ENCODE assay signal across 10 cellular contexts in the genomic region with DNA sequence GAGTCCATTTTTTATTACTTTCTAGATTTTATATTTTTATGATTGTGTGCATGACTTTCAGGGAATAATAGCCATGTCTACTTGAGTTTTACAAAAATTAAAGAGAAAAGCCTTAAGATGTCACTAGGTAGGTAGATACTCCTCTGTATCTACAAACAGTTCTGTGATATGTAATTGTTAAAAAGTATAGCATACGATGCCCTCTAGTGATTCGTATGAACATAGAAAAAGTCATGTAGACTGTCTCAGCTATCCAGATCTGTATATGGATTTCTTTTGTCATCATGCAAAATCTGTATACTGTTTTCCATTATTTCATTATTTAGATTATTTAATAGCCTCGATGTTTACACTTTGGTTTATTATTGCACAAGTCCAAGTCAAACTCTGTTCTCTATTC.
DNase-seq lines count a peak whose midpoint lies in the region; ATAC-seq and TF ChIP-seq lines count a peak whose summit lies in the region.
"Had no signal": no experiment of that assay in that cellular context is flagged by ENCODE, and none has a peak within 500 bp of the region (broad histone marks: within the 10 kb centered on the region; RNA-seq: fewer than 3 reads in every experiment).

No MANE protein-coding gene starts in this region.

- no peak overlapping the region for H2BK120ac ChIP-seq in mesendoderm (ENCODE audit: low read depth, low read length)

- no peak overlapping the region for H2AFZ ChIP-seq in MM.1S (ENCODE audit: low read length)

- H2AK5ac ChIP-seq in mesendoderm (ENCODE audit: low read length) = no peak overlapping the region

- no peak for ATAC-seq in activated CD8-positive, alpha-beta T cell treated with anti-CD3 and anti-CD28 coated beads, Interleukin-2, amount 10 ng/mL, durations not matched to agents 7 days and 5 days
- ATAC-seq in HG02981 (IDR thresholded peaks at IDR 0.05; ENCODE audit: unreplicated experiment) = no peak

- no peak overlapping the region for H3K23ac ChIP-seq in mesendoderm (ENCODE audit: low read length)

- no peak overlapping the region for H3K4me3 Mint-ChIP-seq in activated CD8-positive, alpha-beta T cell treated with anti-CD3 and anti-CD28 coated beads, Interleukin-2, amount 10 ng/mL, durations not matched to agents 7 days and 5 days
- H3K4me3 Mint-ChIP-seq: memory B cell had no signal

- in situ Hi-C loops in G401 (cut with HindIII; ENCODE audit: low sequenced_read_pairs) = no loop called here

- no peaks in the 10 kb centered on the region for H3K9me3 ChIP-seq in MM.1S (replicated peaks; ENCODE audit: insufficient read depth, low read length)
- H3K9me3 ChIP-seq: adrenal gland had no signal

- H3K27me3 Mint-ChIP-seq in activated CD8-positive, alpha-beta T cell treated with anti-CD3 and anti-CD28 coated beads, Interleukin-2, amount 10 ng/mL, durations not matched to agents 7 days and 5 days (ENCODE audit: low read depth) = no peaks in the 10 kb centered on the region
- H3K27me3 Mint-ChIP-seq: memory B cell had no signal

- no peak overlapping the region for H4K5ac ChIP-seq in mesendoderm (ENCODE audit: low read length)

- DNase-seq in G401 (ENCODE audit: low spot score) (peak; percentile 16), MM.1S (peak; percentile 27), SW480 (ENCODE audit: low spot score) (peak; percentile 44), lung microvascular endothelial cell (ENCODE audit: low read depth in 2 of 2) (peak; percentile 0 to 54), mesendoderm (no peak), H7 (no peak)
- no peak for DNase-seq in activated CD8-positive, alpha-beta T cell treated with anti-CD3 and anti-CD28 coated beads, Interleukin-2, amount 10 ng/mL, durations not matched to agents 7 days and 5 days
- DNase-seq: adrenal gland had no signal

- H3K4ac ChIP-seq in mesendoderm (ENCODE audit: low read depth, low read length) = no peak overlapping the region

- H3K4me3 ChIP-seq in MM.1S (ENCODE audit: low read length) = no peak overlapping the region
- H3K4me3 ChIP-seq in mesendoderm (ENCODE audit: low read length) = no peak overlapping the region
- no peak overlapping the region for H3K4me3 ChIP-seq in H7 (ENCODE audit: insufficient read depth, low read depth, low read length)
- H3K4me3 ChIP-seq: adrenal gland had no signal

- CTCF ChIA-PET in activated CD8-positive, alpha-beta T cell treated with anti-CD3 and anti-CD28 coated beads, Interleukin-2, amount 10 ng/mL, durations not matched to agents 7 days and 5 days (lab: Charles Lee) = no interaction called here

- no peak overlapping the region for H3K4me2 ChIP-seq in MM.1S (ENCODE audit: low read depth, low read length)
- no peak overlapping the region for H3K4me2 ChIP-seq in mesendoderm (ENCODE audit: low read length)

- POLR2A ChIA-PET in activated CD8-positive, alpha-beta T cell treated with anti-CD3 and anti-CD28 coated beads, Interleukin-2, amount 10 ng/mL, durations not matched to agents 7 days and 5 days (lab: Charles Lee) = no interaction called here

- no CpG with 5 or more reads among the region's 3 CpGs for WGBS in mesendoderm (ENCODE audit: extremely low coverage, insufficient coverage, low lambda C conversion rate)

- no peak overlapping the region for H3K27ac Mint-ChIP-seq in activated CD8-positive, alpha-beta T cell treated with anti-CD3 and anti-CD28 coated beads, Interleukin-2, amount 10 ng/mL, durations not matched to agents 7 days and 5 days
- H3K27ac Mint-ChIP-seq: memory B cell had no signal

- H3K9ac ChIP-seq in MM.1S (ENCODE audit: low read length) = no peak overlapping the region
- H3K9ac ChIP-seq in mesendoderm (ENCODE audit: low read length) = no peak overlapping the region

- H4K20me1 ChIP-seq in MM.1S (ENCODE audit: insufficient read depth, low read length) = no peaks in the 10 kb centered on the region

- H3K18ac ChIP-seq in mesendoderm (ENCODE audit: low read length) = no peak overlapping the region

- H3K56ac ChIP-seq in mesendoderm (ENCODE audit: low read length) = no peak overlapping the region

- H3K36me3 ChIP-seq in MM.1S (replicated peaks; ENCODE audit: insufficient read depth, low read length) (no peaks in the 10 kb centered on the region), mesendoderm (ENCODE audit: control insufficient read depth, insufficient read depth, low read length) (no peaks in the 10 kb centered on the region), H7 (replicated peaks; ENCODE audit: control insufficient read depth, insufficient read depth, low read length) (no peaks in the 10 kb centered on the region)
- H3K36me3 ChIP-seq: adrenal gland had no signal

- H3K4me1 ChIP-seq in MM.1S (ENCODE audit: low read length) (no peaks in the 10 kb centered on the region), mesendoderm (ENCODE audit: control insufficient read depth, low read depth, low read length) (peaks cover 1% of the 10 kb centered on the region)
- H3K4me1 ChIP-seq: adrenal gland had no signal

- H3K27me3 ChIP-seq in MM.1S (replicated peaks; ENCODE audit: insufficient read depth, low read length) (no peaks in the 10 kb centered on the region), mesendoderm (ENCODE audit: insufficient read depth, low read length, poor library complexity) (no peaks in the 10 kb centered on the region), H7 (ENCODE audit: control insufficient read depth, insufficient read depth, low read length) (no peaks in the 10 kb centered on the region)
- H3K27me3 ChIP-seq: adrenal gland had no signal

- no peaks in the 10 kb centered on the region for H3K79me1 ChIP-seq in mesendoderm (ENCODE audit: low read length)

- H3K4me1 Mint-ChIP-seq in activated CD8-positive, alpha-beta T cell treated with anti-CD3 and anti-CD28 coated beads, Interleukin-2, amount 10 ng/mL, durations not matched to agents 7 days and 5 days (ENCODE audit: low read depth) = no peaks in the 10 kb centered on the region
- H3K4me1 Mint-ChIP-seq: memory B cell had no signal

- H4K8ac ChIP-seq in mesendoderm (ENCODE audit: low read depth, low read length) = no peak overlapping the region

- no peaks in the 10 kb centered on the region for H3F3A ChIP-seq in MM.1S (ENCODE audit: insufficient read depth, low read length)

- no peak overlapping the region for H2BK5ac ChIP-seq in mesendoderm (ENCODE audit: low read length)

- no peak overlapping the region for H2BK15ac ChIP-seq in mesendoderm (replicated peaks; ENCODE audit: low read depth)

- H3K79me2 ChIP-seq in MM.1S (ENCODE audit: low read length) = no peaks in the 10 kb centered on the region
- no peaks in the 10 kb centered on the region for H3K79me2 ChIP-seq in mesendoderm (ENCODE audit: control insufficient read depth, insufficient read depth, low read length)

- no peaks in the 10 kb centered on the region for H3K9me3 Mint-ChIP-seq in activated CD8-positive, alpha-beta T cell treated with anti-CD3 and anti-CD28 coated beads, Interleukin-2, amount 10 ng/mL, durations not matched to agents 7 days and 5 days (ENCODE audit: insufficient read depth)

- TF ChIP-seq CTCF in MM.1S (IDR thresholded peaks at IDR 0.05; ENCODE audit: low read length) = peak; percentile 43

- H3K27ac ChIP-seq in MM.1S (ENCODE audit: low read length) (no peak overlapping the region), mesendoderm (ENCODE audit: low read depth, low read length) (no peak overlapping the region)
- H3K27ac ChIP-seq: adrenal gland had no signal

- H3K9me2 ChIP-seq in MM.1S (replicated peaks; ENCODE audit: insufficient read depth, low read length) = no peaks in the 10 kb centered on the region

- H3K36me3 Mint-ChIP-seq in activated CD8-positive, alpha-beta T cell treated with anti-CD3 and anti-CD28 coated beads, Interleukin-2, amount 10 ng/mL, durations not matched to agents 7 days and 5 days (ENCODE audit: low read depth) = no peaks in the 10 kb centered on the region
- H3K36me3 Mint-ChIP-seq: memory B cell had no signal

Comparison
In these comparisons a context has a peak if more than half of its experiments do, and no peak if none do; other contexts are left out.
1. DNase-seq: peak in G401 (single experiment), MM.1S (single experiment), SW480 (single experiment) and lung microvascular endothelial cell (2 of 2); none in activated CD8-positive, alpha-beta T cell treated with anti-CD3 and anti-CD28 coated beads, Interleukin-2, amount 10 ng/mL, durations not matched to agents 7 days and 5 days (single experiment), mesendoderm (single experiment) and H7 (single experiment).